1 cellular context compared by ENCODE assay signal in genomic region chr6:96897396-96898240, GRCh38.
A peak's percentile ranks its signal among the peaks of the same experiment; 100 is the strongest.
TF ChIP-seq lines count a peak whose summit lies in the region.

Gene NDUFAF4 (minus strand): TSS chr6:96897891. CDS start chr6:96897801, 90 bp downstream.

TF ChIP-seq in HepG2, 621 proteins besides CTCF, POLR2A, EP300 and RAD21 (continued from another document and continues in another):
- no peak for TF ChIP-seq GLMP (CRISPR knock-in tag; IDR thresholded peaks at IDR 0.05; ENCODE audit: borderline replicate concordance)
- no peak for TF ChIP-seq RBM22 (optimal IDR thresholded peaks at IDR 0.05; ENCODE audit: low read length)
- no peak for TF ChIP-seq SP2 (CRISPR knock-in tag; IDR thresholded peaks at IDR 0.05)
- TF ChIP-seq MED1 (CRISPR knock-in tag; IDR thresholded peaks at IDR 0.05): peak; percentile 45; the same call in 1 of the 2 replicates
- TF ChIP-seq CREB1 (IDR thresholded peaks at IDR 0.05): no peak
- TF ChIP-seq CREB1 (CRISPR knock-in tag; IDR thresholded peaks at IDR 0.05): no peak
- TF ChIP-seq KDM4B (CRISPR knock-in tag; IDR thresholded peaks at IDR 0.05): peak; percentile 34; the same call in 1 of the 2 replicates
- no peak for TF ChIP-seq SYNCRIP (IDR thresholded peaks at IDR 0.05; ENCODE audit: insufficient read depth, low read depth, low read length)
- 0 out of 2 replicates have a peak, but pooled peaks have one; percentile 33 for TF ChIP-seq RFXANK (CRISPR knock-in tag; IDR thresholded peaks at IDR 0.05)
- TF ChIP-seq ZNF331 (CRISPR knock-in tag; IDR thresholded peaks at IDR 0.05): peak; percentile 43
- no peak for TF ChIP-seq ZNF251 (CRISPR knock-in tag; IDR thresholded peaks at IDR 0.05)
- TF ChIP-seq CREB3 (CRISPR knock-in tag; IDR thresholded peaks at IDR 0.05): no peak
- TF ChIP-seq RNF2 (conservative IDR thresholded peaks at IDR 0.05; ENCODE audit: low read depth): peak; percentile 86; the same call in 1 of the 2 replicates
- no peak for TF ChIP-seq ZKSCAN1 (IDR thresholded peaks at IDR 0.05; ENCODE audit: low read length)
- peak; percentile 24; the same call in 1 of the 2 replicates for TF ChIP-seq ZNF891 (CRISPR knock-in tag; IDR thresholded peaks at IDR 0.05)
- no peak for TF ChIP-seq ZBTB34 (CRISPR knock-in tag; IDR thresholded peaks at IDR 0.05)
- peak; percentile 68 for TF ChIP-seq GFI1 (CRISPR knock-in tag; IDR thresholded peaks at IDR 0.05; ENCODE audit: borderline replicate concordance)
- no peak for TF ChIP-seq LRRFIP1 (CRISPR knock-in tag; conservative IDR thresholded peaks at IDR 0.05)
- peak; percentile 85; the same call in 1 of the 2 replicates for TF ChIP-seq ZNF790 (CRISPR knock-in tag; IDR thresholded peaks at IDR 0.05; ENCODE audit: borderline replicate concordance)
- 0 out of 2 replicates have a peak, but pooled peaks have one; percentile 57 for TF ChIP-seq ZNF343 (CRISPR knock-in tag; IDR thresholded peaks at IDR 0.05)
- peak; percentile 24; the same call in 1 of the 2 replicates for TF ChIP-seq ZNF768 (CRISPR knock-in tag; IDR thresholded peaks at IDR 0.05)
- peak; percentile 49; the same call in 1 of the 2 replicates for TF ChIP-seq HMG20B (CRISPR knock-in tag; conservative IDR thresholded peaks at IDR 0.05)
- no peak for TF ChIP-seq NCOA1 (CRISPR knock-in tag; IDR thresholded peaks at IDR 0.05)
- TF ChIP-seq ZNF749 (CRISPR knock-in tag; IDR thresholded peaks at IDR 0.05; ENCODE audit: borderline replicate concordance): peak; percentile 38; the same call in 1 of the 2 replicates
- no peak for TF ChIP-seq PHF5A (CRISPR knock-in tag; IDR thresholded peaks at IDR 0.05; ENCODE audit: low read depth, unreplicated experiment)
- no peak for TF ChIP-seq KDM6A (CRISPR knock-in tag; IDR thresholded peaks at IDR 0.05; ENCODE audit: low read depth)
- TF ChIP-seq CSRNP1 (CRISPR knock-in tag; IDR thresholded peaks at IDR 0.05): peak; percentile 76; the same call in 1 of the 2 replicates
- TF ChIP-seq ETV6 (CRISPR knock-in tag; conservative IDR thresholded peaks at IDR 0.05): no peak; the same call in none of the 2 replicates
- peak; percentile 97 for TF ChIP-seq PATZ1 (CRISPR knock-in tag; IDR thresholded peaks at IDR 0.05)
- TF ChIP-seq CEBPG (CRISPR knock-in tag; IDR thresholded peaks at IDR 0.05): no peak
- no peak for TF ChIP-seq ZNF609 (CRISPR knock-in tag; IDR thresholded peaks at IDR 0.05; ENCODE audit: borderline replicate concordance)
- TF ChIP-seq ZNF746 (CRISPR knock-in tag; IDR thresholded peaks at IDR 0.05): no peak
- TF ChIP-seq MYPOP (CRISPR knock-in tag; IDR thresholded peaks at IDR 0.05): 0 out of 2 replicates have a peak, but pooled peaks have one; percentile 64
- peak; percentile 55 for TF ChIP-seq ELF3 (CRISPR knock-in tag; IDR thresholded peaks at IDR 0.05)
- TF ChIP-seq ARHGAP35 (CRISPR knock-in tag; IDR thresholded peaks at IDR 0.05; ENCODE audit: borderline replicate concordance): no peak
- TF ChIP-seq FOXA3 (CRISPR knock-in tag; IDR thresholded peaks at IDR 0.05): no peak; the same call in 1 of the 2 replicates
- TF ChIP-seq RBAK (CRISPR knock-in tag; IDR thresholded peaks at IDR 0.05): no peak
- TF ChIP-seq ARNTL (CRISPR knock-in tag; IDR thresholded peaks at IDR 0.05): peak; percentile 87
- TF ChIP-seq DR1 (CRISPR knock-in tag; IDR thresholded peaks at IDR 0.05): no peak; the same call in 1 of the 2 replicates
- TF ChIP-seq ZNF639 (CRISPR knock-in tag; conservative IDR thresholded peaks at IDR 0.05): peak; percentile 72; the same call in 1 of the 2 replicates
- no peak; the same call in 1 of the 2 replicates for TF ChIP-seq FOXK1 (CRISPR knock-in tag; IDR thresholded peaks at IDR 0.05; ENCODE audit: borderline replicate concordance, low read depth)
- no peak for TF ChIP-seq TRIM22 (IDR thresholded peaks at IDR 0.05)
- TF ChIP-seq ZBTB38 (CRISPR knock-in tag; IDR thresholded peaks at IDR 0.05): no peak
- peak; percentile 76; the same call in 1 of the 2 replicates for TF ChIP-seq ZNF350 (CRISPR knock-in tag; IDR thresholded peaks at IDR 0.05; ENCODE audit: borderline replicate concordance, low read depth)
- no peak for TF ChIP-seq ZNF282 (IDR thresholded peaks at IDR 0.05; ENCODE audit: partially characterized antibody)
- TF ChIP-seq ETV5 (CRISPR knock-in tag; IDR thresholded peaks at IDR 0.05; ENCODE audit: borderline replicate concordance): peak; percentile 94
- peak; percentile 85 for TF ChIP-seq MTA1 (CRISPR knock-in tag; IDR thresholded peaks at IDR 0.05; ENCODE audit: borderline replicate concordance)
- no peak for TF ChIP-seq ZFP36L1 (CRISPR knock-in tag; IDR thresholded peaks at IDR 0.05)
